ENCODE assay signal across 18 cellular contexts in the genomic region with DNA sequence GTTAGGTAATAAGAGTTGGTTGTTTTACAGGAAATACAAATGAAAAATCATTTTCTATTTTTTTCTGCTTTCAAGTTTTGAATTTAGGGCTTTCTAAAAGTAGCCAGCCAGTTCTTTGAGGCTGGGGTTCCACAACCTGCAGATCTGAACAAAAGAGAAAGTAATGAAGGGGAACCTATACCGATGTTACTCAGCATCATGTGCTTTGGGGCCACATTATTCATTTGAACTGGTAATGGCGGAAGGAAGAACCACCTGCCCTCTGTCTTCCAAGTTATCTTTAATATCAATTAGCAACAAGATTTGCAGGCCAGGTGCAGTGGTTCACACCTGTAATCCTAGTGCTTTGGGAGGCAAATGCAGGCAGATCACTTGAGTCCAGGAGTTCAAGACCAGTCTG. TPM values are rescaled to one million over a fixed set of nuclear protein-coding genes. Genes with fewer than 3 reads are reported as not detected.
A peak's percentile ranks its signal among the peaks of the same experiment; 100 is the strongest.
DNase-seq lines count a peak whose midpoint lies in the region; ATAC-seq and TF ChIP-seq lines count a peak whose summit lies in the region.
"Had no signal": no experiment of that assay in that cellular context is flagged by ENCODE, and none has a peak within 500 bp of the region (broad histone marks: within the 10 kb centered on the region; RNA-seq: fewer than 3 reads in every experiment).

No MANE protein-coding gene starts in this region.

- H3K27ac Mint-ChIP-seq in memory B cell = peak overlapping the region; percentile 51
- H3K27ac Mint-ChIP-seq: activated CD4-positive, alpha-beta memory T cell treated with anti-CD3 and anti-CD28 coated beads, Interleukin-2, amount 10 ng/mL, durations not matched to agents 7 days and 5 days; brain had no signal

- H3K27me3 ChIP-seq in lower lobe of right lung (ENCODE audit: low read depth) (no peaks in the 10 kb centered on the region), transverse colon (no peaks in the 10 kb centered on the region)

- intact Hi-C loops in lower lobe of right lung (cut with DNase I) (no loop called here), transverse colon (cut with DNase I; ENCODE audit: low total_unique reads) (no loop called here)

- no peaks in the 10 kb centered on the region for H3K36me3 ChIP-seq in lower lobe of right lung
- no peaks in the 10 kb centered on the region for H3K36me3 ChIP-seq in transverse colon

- ATAC-seq in GM18870 (IDR thresholded peaks at IDR 0.05; ENCODE audit: unreplicated experiment) (peak; percentile 47), GM21529 (IDR thresholded peaks at IDR 0.05; ENCODE audit: unreplicated experiment) (peak; percentile 73), HG03066 (IDR thresholded peaks at IDR 0.05; ENCODE audit: low read depth, unreplicated experiment) (peak; percentile 56), memory B cell (ENCODE audit: low read depth) (peak; percentile 57), lower lobe of right lung (no peak)

- H3K27me3 Mint-ChIP-seq in memory B cell = no peaks in the 10 kb centered on the region

- H3K4me3 Mint-ChIP-seq in memory B cell = peak overlapping the region; percentile 49
- H3K4me3 Mint-ChIP-seq: activated CD4-positive, alpha-beta memory T cell treated with anti-CD3 and anti-CD28 coated beads, Interleukin-2, amount 10 ng/mL, durations not matched to agents 7 days and 5 days; brain had no signal

- TF ChIP-seq CTCF in lower lobe of right lung (IDR thresholded peaks at IDR 0.05) (no peak), transverse colon (IDR thresholded peaks at IDR 0.05) (no peak)

- TF ChIP-seq POLR2A in transverse colon (IDR thresholded peaks at IDR 0.05) = no peak

- H3K9me3 ChIP-seq in lower lobe of right lung (no peaks in the 10 kb centered on the region), transverse colon (no peaks in the 10 kb centered on the region)

- 76 to 80% methylated on average over 1 to 2 of the region's 2 CpGs for WGBS in transverse colon (ENCODE audit: low coverage in 1 of 2), 2 donors

- in situ Hi-C loops in transverse colon (cut with MboI; ENCODE audit: low pct_ligation_motif_present in 1 of 4, low pct_unique_long_range_greater_than_20kb in 1 of 4, low sequenced_read_pairs in 3 of 4) = no loop called here

- H3K36me3 Mint-ChIP-seq in memory B cell = no peaks in the 10 kb centered on the region
- H3K36me3 Mint-ChIP-seq: brain had no signal

- H3K9me3 Mint-ChIP-seq in memory B cell = no peaks in the 10 kb centered on the region
- H3K9me3 Mint-ChIP-seq: activated CD4-positive, alpha-beta memory T cell treated with anti-CD3 and anti-CD28 coated beads, Interleukin-2, amount 10 ng/mL, durations not matched to agents 7 days and 5 days; brain had no signal

- DNase-seq in memory B cell (ENCODE audit: low spot score in 2 of 2) (no peak), lower lobe of right lung (no peak), activated T-cell treated with anti-CD3 and anti-CD28 coated beads for 4 hours (no peak), transverse colon (no peak), AG20443 (ENCODE audit: low spot score) (no peak)
- DNase-seq: activated CD4-positive, alpha-beta memory T cell treated with anti-CD3 and anti-CD28 coated beads, Interleukin-2, amount 10 ng/mL, durations not matched to agents 7 days and 5 days; activated gamma-delta T cell treated with Interleukin-2 at 50 U/mL for 16 hours; KG1; NCI-H1436; NCI-H524 treated with DMSO at 0.1 percent for 48 hours; occipital lobe; substantia nigra; T-helper 2 cell had no signal

- peaks cover 14% of the 10 kb centered on the region for H3K4me1 ChIP-seq in lower lobe of right lung
- H3K4me1 ChIP-seq in transverse colon = peaks cover 0 to 21% (median 0%) of the 10 kb centered on the region in 4 donors

- H3K4me1 Mint-ChIP-seq in memory B cell = peaks cover 18% of the 10 kb centered on the region

- no peak overlapping the region for H3K27ac ChIP-seq in lower lobe of right lung
- H3K27ac ChIP-seq in transverse colon = no peak overlapping the region
- H3K27ac ChIP-seq: skin epidermis had no signal

- no peak for TF ChIP-seq EP300 in transverse colon (IDR thresholded peaks at IDR 0.05; ENCODE audit: low read depth)

- H3K4me3 ChIP-seq in lower lobe of right lung = no peak overlapping the region
- no peak overlapping the region for H3K4me3 ChIP-seq in transverse colon
- H3K4me3 ChIP-seq: skin epidermis had no signal

RNA-seq across cellular contexts. Expression of a gene that starts 12.9 kb away (rescaled TPM):
- total RNA-seq in lower lobe of right lung = 0.44 TPM
- under 1 TPM in 2 of 4 donors, not detected in 2; 0.16 to 0.27 TPM for total RNA-seq in transverse colon
- total RNA-seq: activated CD4-positive, alpha-beta memory T cell treated with anti-CD3 and anti-CD28 coated beads, Interleukin-2, amount 10 ng/mL, durations not matched to agents 7 days and 5 days had no signal

RNA-seq across cellular contexts. Expression of a gene that starts 46.2 kb away (rescaled TPM):
- total RNA-seq in lower lobe of right lung (42.4 TPM), transverse colon (10 to 100 TPM; 28.8 to 84.5 (median 53.2) TPM)

Comparison
In these comparisons a context has a peak if more than half of its experiments do, and no peak if none do; other contexts are left out.
1. ATAC-seq: peak in GM18870 (single experiment), GM21529 (single experiment), HG03066 (single experiment) and memory B cell (single experiment); none in lower lobe of right lung (0 of 2).